9 cellular contexts compared by ENCODE assay signal in the genomic region with DNA sequence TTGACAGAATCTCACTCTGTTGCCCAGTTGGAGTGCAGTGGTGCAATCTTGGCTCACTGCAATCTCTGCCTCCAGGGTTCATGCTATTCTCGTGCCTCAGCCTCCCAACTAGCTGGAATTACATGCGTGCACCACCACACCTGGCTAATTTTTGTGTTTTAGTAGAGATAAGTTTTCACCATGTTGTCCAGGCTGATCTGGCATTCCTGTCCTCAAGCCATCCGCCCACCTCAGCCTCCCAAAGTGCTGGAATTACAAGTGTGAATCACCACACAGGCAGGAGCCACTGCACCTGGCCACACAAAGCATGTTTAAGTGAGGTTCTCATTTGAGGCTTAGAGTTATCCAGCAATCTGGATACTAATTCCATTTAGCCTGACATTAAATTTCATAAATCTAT.
"Had no signal": no experiment of that assay in that cellular context is flagged by ENCODE, and none has a peak within 500 bp of the region (broad histone marks: within the 10 kb centered on the region; RNA-seq: fewer than 3 reads in every experiment).

No MANE protein-coding gene starts in this region.

- H3K36me3 ChIP-seq: HAP-1 had no signal

- H3K9me3 ChIP-seq: HAP-1 had no signal

- H3K4me3 ChIP-seq: GM23248, GM23338, HAP-1 had no signal

- ATAC-seq: GM23338, HCT116 had no signal

- H3K27ac ChIP-seq: GM23248 had no signal

- H3K4me2 ChIP-seq: GM23338 had no signal

- H3K9ac ChIP-seq: GM23248 had no signal

- DNase-seq: GM23248, GOT3, H7, H9, HCEC 1CT, HFFc6 had no signal

- H3K4me1 ChIP-seq: HAP-1 had no signal

- H2AFZ ChIP-seq: GM23248, GM23338 had no signal
